In the genomic region with DNA sequence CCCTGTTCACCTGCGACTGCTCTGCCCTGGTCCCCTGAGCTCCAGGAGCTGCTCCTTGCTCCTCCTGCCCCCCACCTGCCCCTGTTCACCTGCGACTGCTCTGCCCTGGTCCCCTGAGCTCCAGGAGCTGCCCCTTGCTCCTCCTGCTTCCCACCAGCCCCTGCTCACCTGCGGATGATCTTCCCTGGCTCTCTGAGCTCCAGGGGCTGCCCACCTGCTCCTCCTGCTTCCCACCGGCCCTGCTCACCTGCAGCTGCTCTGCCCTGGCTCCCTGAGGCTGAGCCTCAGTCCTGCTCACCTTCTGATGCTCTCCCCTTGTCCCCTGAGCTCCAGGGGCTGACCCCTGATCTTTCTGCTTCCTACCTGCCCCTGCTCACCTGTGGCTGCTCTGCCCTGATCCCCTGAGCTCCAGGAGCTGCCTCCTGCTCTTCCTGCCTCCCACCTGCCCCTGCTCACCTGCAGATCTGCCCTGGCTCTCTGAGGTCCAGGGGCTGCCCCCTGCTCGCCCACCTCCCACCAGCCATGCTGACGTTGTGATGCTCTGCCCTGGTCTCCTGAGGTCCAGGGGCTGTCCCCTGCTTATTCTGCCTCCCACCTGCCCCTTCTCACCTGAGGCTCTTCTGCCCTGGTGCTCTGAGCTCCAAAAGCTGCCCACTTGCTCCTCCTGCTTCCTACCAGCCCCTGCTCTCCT, we compare ENCODE assay signal across 20 cellular contexts.
A peak's percentile ranks its signal among the peaks of the same experiment; 100 is the strongest.
DNase-seq lines count a peak whose midpoint lies in the region; ATAC-seq, FAIRE-seq and TF ChIP-seq lines count a peak whose summit lies in the region.
"Had no signal": no experiment of that assay in that cellular context is flagged by ENCODE, and none has a peak within 500 bp of the region (broad histone marks: within the 10 kb centered on the region; RNA-seq: fewer than 3 reads in every experiment).

No MANE protein-coding gene starts in this region.

- no peaks in the 10 kb centered on the region for H3K36me3 ChIP-seq in right lobe of liver
- H3K36me3 ChIP-seq in HepG2 (replicated peaks in 1 of 2; ENCODE audit: control insufficient read depth in 1 of 2, insufficient read depth in 2 of 2, low read length in 2 of 2) = no peaks in the 10 kb centered on the region
- H3K36me3 ChIP-seq: MG63, Peyer's patch had no signal

- no peak for FAIRE-seq in HepG2 (lab: Jason Lieb, UNC)
- FAIRE-seq: G401.6 had no signal

- H3K27me3 Mint-ChIP-seq in T-helper 17 cell (peaks cover 12% of the 10 kb centered on the region), memory B cell (no peaks in the 10 kb centered on the region)
- H3K27me3 Mint-ChIP-seq: CD4-positive, CD25-positive, alpha-beta regulatory T cell had no signal

- WGBS in right lobe of liver (ENCODE audit: insufficient coverage, low coverage, low lambda C conversion rate, missing lambda C conversion rate) = 19% methylated on average over 5 of the region's 6 CpGs
- WGBS in HepG2 (ENCODE audit: low lambda C conversion rate) = 0% methylated on average over 4 of the region's 6 CpGs

- H3K4me1 Mint-ChIP-seq in T-helper 17 cell (peaks cover 5% of the 10 kb centered on the region), memory B cell (peaks cover 33% of the 10 kb centered on the region)
- H3K4me1 Mint-ChIP-seq: GM23338 had no signal

- no TSS peak for BruUV-seq in HepG2 (replicated peaks; lab: Mats Ljungman, UMichigan)

- H3K4me3 ChIP-seq in right lobe of liver = no peak overlapping the region
- H3K4me3 ChIP-seq in HepG2 (replicated peaks in 1 of 3; ENCODE audit: insufficient read depth in 1 of 3, low read depth in 2 of 3, low read length in 3 of 3) = no peak overlapping the region
- H3K4me3 ChIP-seq: GM23338, MG63 had no signal

- no peak for TF ChIP-seq RAD21 in HepG2 (CRISPR knock-in tag; IDR thresholded peaks at IDR 0.05)

- H3K9me3 ChIP-seq in right lobe of liver = no peaks in the 10 kb centered on the region
- H3K9me3 ChIP-seq in HepG2 (ENCODE audit: low read length) = 0 out of 2 replicates have a peak, but pooled peaks cover 4% of the 10 kb centered on the region
- no peaks in the 10 kb centered on the region for H3K9me3 ChIP-seq in T-helper 17 cell (ENCODE audit: control insufficient read depth, low read length, poor library complexity, severe bottlenecking)
- H3K9me3 ChIP-seq: MG63, Peyer's patch had no signal

- TF ChIP-seq POLR2A in right lobe of liver (IDR thresholded peaks at IDR 0.05) (no peak), HepG2 (IDR thresholded peaks at IDR 0.05; ENCODE audit: insufficient read depth in 1 of 2, low read depth in 2 of 2, low read length in 2 of 2) (no peak)

- H3K9ac ChIP-seq in HepG2 (ENCODE audit: insufficient read depth, low read depth, low read length) = no peak overlapping the region

- peak overlapping the region; percentile 57 for H3K4me3 Mint-ChIP-seq in T-helper 17 cell
- H3K4me3 Mint-ChIP-seq in memory B cell = peak overlapping the region; percentile 98
- H3K4me3 Mint-ChIP-seq: CD4-positive, CD25-positive, alpha-beta regulatory T cell; GM23338 had no signal

- H2AFZ ChIP-seq in HepG2 (ENCODE audit: low read length) = no peak overlapping the region
- H2AFZ ChIP-seq: GM23338 had no signal

- in situ Hi-C loops in HepG2 (cut with HindIII; ENCODE audit: extremely low pct_ligation_motif_present, low pct_unique_long_range_greater_than_20kb) = no loop called here

- no peak overlapping the region for H3K4me2 ChIP-seq in HepG2 (ENCODE audit: low read depth, low read length)
- H3K4me2 ChIP-seq: GM23338 had no signal

- DNase-seq in right lobe of liver = peak in 2 of 3 donors; percentile 3 to 32
- DNase-seq in HepG2 (ENCODE audit: low spot score) = no peak
- no peak for DNase-seq in T-helper 17 cell
- DNase-seq in memory B cell (ENCODE audit: low spot score in 2 of 2) = no peak
- DNase-seq in ureter (ENCODE audit: low spot score) = peak; percentile 17
- DNase-seq in 8988T = no peak
- no peak for DNase-seq in HPDE6-E6E7 (ENCODE audit: extremely low spot score)
- DNase-seq: AML-193; CD4-positive, CD25-positive, alpha-beta regulatory T cell; DMS53; KG1; MG63; NCI-H2029; NCI-H510A treated with DMSO at 0.1 percent for 48 hours; SHP77 had no signal

- H3K27ac ChIP-seq in right lobe of liver (no peak overlapping the region), HepG2 (ENCODE audit: extremely low read length, insufficient read depth, low read length) (no peak overlapping the region)
- H3K27ac ChIP-seq: HL-60, Peyer's patch had no signal

- TF ChIP-seq EP300 in HepG2 (IDR thresholded peaks at IDR 0.05; ENCODE audit: low read depth in 2 of 2, low read length in 2 of 2) (no peak), HepG2 (CRISPR knock-in tag; IDR thresholded peaks at IDR 0.05; ENCODE audit: borderline replicate concordance) (no peak)

- H3K36me3 Mint-ChIP-seq in T-helper 17 cell (ENCODE audit: low read depth) (no peaks in the 10 kb centered on the region), memory B cell (peaks cover 29% of the 10 kb centered on the region)
- H3K36me3 Mint-ChIP-seq: CD4-positive, CD25-positive, alpha-beta regulatory T cell had no signal

- POLR2A ChIA-PET in HepG2 (lab: Yijun Ruan, JAX) = no interaction called here

- ATAC-seq in right lobe of liver = no peak
- no peak for ATAC-seq in HepG2
- ATAC-seq in T-helper 17 cell = no peak
- ATAC-seq in memory B cell (ENCODE audit: low read depth) = no peak
- no peak for ATAC-seq in HG02973 (IDR thresholded peaks at IDR 0.05; ENCODE audit: unreplicated experiment)
- ATAC-seq: GM23338 had no signal

- no peaks in the 10 kb centered on the region for H3K79me2 ChIP-seq in HepG2 (ENCODE audit: insufficient read depth, low read length)

- CTCF ChIA-PET in HepG2 (lab: Yijun Ruan, JAX; ENCODE audit: low intra/inter-chr PET ratio, low total read pairs) = no interaction called here

- TF ChIP-seq CTCF in right lobe of liver (IDR thresholded peaks at IDR 0.05) = no peak
- no peak for TF ChIP-seq CTCF in HepG2 (CRISPR knock-in tag; IDR thresholded peaks at IDR 0.05)

- intact Hi-C loops in right lobe of liver (cut with DNase I) = no loop called here
- intact Hi-C loops in HepG2 (cut with micrococcal nuclease; ENCODE audit: unreplicated experiment) = no loop called here

- no peak overlapping the region for H3K27ac Mint-ChIP-seq in T-helper 17 cell
- H3K27ac Mint-ChIP-seq in memory B cell = peak overlapping the region; percentile 86
- H3K27ac Mint-ChIP-seq: CD4-positive, CD25-positive, alpha-beta regulatory T cell; GM23338 had no signal

- H3K27me3 ChIP-seq in right lobe of liver = no peaks in the 10 kb centered on the region
- no peaks in the 10 kb centered on the region; a peak in 1 of 5 replicates for H3K27me3 ChIP-seq in HepG2 (ENCODE audit: control insufficient read depth in 1 of 2, insufficient read depth in 2 of 2, low read length in 2 of 2)
- H3K27me3 ChIP-seq: MG63, Peyer's patch had no signal

- no peaks in the 10 kb centered on the region for H3K9me3 Mint-ChIP-seq in memory B cell
- H3K9me3 Mint-ChIP-seq: CD4-positive, CD25-positive, alpha-beta regulatory T cell had no signal

- H3K4me1 ChIP-seq in right lobe of liver = no peaks in the 10 kb centered on the region
- no peaks in the 10 kb centered on the region for H3K4me1 ChIP-seq in HepG2 (ENCODE audit: insufficient read depth, low read length)
- H3K4me1 ChIP-seq: Peyer's patch had no signal

- no peaks in the 10 kb centered on the region for H4K20me1 ChIP-seq in HepG2 (ENCODE audit: insufficient read depth, low read length)

TF ChIP-seq in HepG2, 621 proteins besides CTCF, POLR2A, EP300 and RAD21:
- TF ChIP-seq, protein P1, sequence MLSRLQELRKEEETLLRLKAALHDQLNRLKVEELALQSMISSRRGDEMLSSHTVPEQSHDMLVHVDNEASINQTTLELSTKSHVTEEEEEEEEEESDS (CRISPR knock-in tag; IDR thresholded peaks at IDR 0.05; ENCODE audit: borderline replicate concordance) = no peak

Comparison
In these comparisons a context has a peak if more than half of its experiments do, and no peak if none do; other contexts are left out.
1. DNase-seq: peak in right lobe of liver (2 of 3) and ureter (single experiment); none in HepG2 (single experiment), T-helper 17 cell (0 of 3), memory B cell (0 of 2), 8988T (single experiment) and HPDE6-E6E7 (single experiment).